19 cellular contexts compared by ENCODE assay signal in genomic region chr6:85544776-85545175, GRCh38.
"Had no signal": no experiment of that assay in that cellular context is flagged by ENCODE, and none has a peak within 500 bp of the region (broad histone marks: within the 10 kb centered on the region; RNA-seq: fewer than 3 reads in every experiment).

No MANE protein-coding gene starts in this region.

- H3K27ac Mint-ChIP-seq: activated naive CD8-positive, alpha-beta T cell treated with anti-CD3 and anti-CD28 coated beads for 36 hours; activated T-helper 1 cell treated with anti-CD3 and anti-CD28 coated beads, Interleukin-12 subunit alpha, Interleukin-12 subunit beta, Interleukin-2, Interleukin-4 antibody, amounts not matched to agents 30 ng/mL and 10 ng/mL and 1 ng/mL, durations not matched to agents 14 hours and 24 hours and 36 hours; dendritic cell treated with granulocyte-macrophage colony-stimulating factor and Interleukin-4, amounts not matched to agents 40 ng/mL and 50 ng/mL, for 4 days; memory B cell had no signal

- H3K36me3 ChIP-seq: breast epithelium, uterus had no signal

- H3K27ac ChIP-seq: breast epithelium, gastroesophageal sphincter, left ventricle myocardium inferior, parathyroid adenoma, tibial artery, uterus had no signal

- H3K4me1 Mint-ChIP-seq: activated naive CD8-positive, alpha-beta T cell treated with anti-CD3 and anti-CD28 coated beads for 36 hours; memory B cell; naive thymus-derived CD4-positive, alpha-beta T cell had no signal

- H2AFZ ChIP-seq: parathyroid adenoma had no signal

- H3K4me1 ChIP-seq: breast epithelium, gastroesophageal sphincter, left ventricle myocardium inferior, parathyroid adenoma, tibial artery, uterus had no signal

- ATAC-seq: activated CD4-positive, CD25-positive, alpha-beta regulatory T cell treated with anti-CD3 and anti-CD28 coated beads, Interleukin-2, amount 50 U/mL, for 24 hours; gastroesophageal sphincter; mucosa of descending colon; naive thymus-derived CD4-positive, alpha-beta T cell had no signal

- H3K9ac ChIP-seq: parathyroid adenoma had no signal

- H3K4me3 Mint-ChIP-seq: activated naive CD8-positive, alpha-beta T cell treated with anti-CD3 and anti-CD28 coated beads for 36 hours; activated T-helper 1 cell treated with anti-CD3 and anti-CD28 coated beads, Interleukin-12 subunit alpha, Interleukin-12 subunit beta, Interleukin-2, Interleukin-4 antibody, amounts not matched to agents 30 ng/mL and 10 ng/mL and 1 ng/mL, durations not matched to agents 14 hours and 24 hours and 36 hours; dendritic cell treated with granulocyte-macrophage colony-stimulating factor and Interleukin-4, amounts not matched to agents 40 ng/mL and 50 ng/mL, for 4 days; memory B cell; naive thymus-derived CD4-positive, alpha-beta T cell had no signal

- H3K9me3 Mint-ChIP-seq: activated T-helper 1 cell treated with anti-CD3 and anti-CD28 coated beads, Interleukin-12 subunit alpha, Interleukin-12 subunit beta, Interleukin-2, Interleukin-4 antibody, amounts not matched to agents 30 ng/mL and 10 ng/mL and 1 ng/mL, durations not matched to agents 14 hours and 24 hours and 36 hours; dendritic cell treated with granulocyte-macrophage colony-stimulating factor and Interleukin-4, amounts not matched to agents 40 ng/mL and 50 ng/mL, for 4 days had no signal

- H3K79me2 ChIP-seq: parathyroid adenoma had no signal

- H3K9me3 ChIP-seq: breast epithelium, gastroesophageal sphincter, left ventricle myocardium inferior, mucosa of descending colon, tibial artery, uterus had no signal

- H3K27me3 ChIP-seq: breast epithelium, gastroesophageal sphincter, tibial artery, uterus had no signal

- H3K4me3 ChIP-seq: breast epithelium, gastroesophageal sphincter, left ventricle myocardium inferior, mucosa of descending colon, tibial artery, uterus had no signal

- DNase-seq: activated naive CD8-positive, alpha-beta T cell treated with anti-CD3 and anti-CD28 coated beads for 36 hours; anterior cingulate cortex; cerebellar nuclear complex; effector memory CD4-positive, alpha-beta T cell; left ventricle myocardium inferior; mucosa of descending colon; naive thymus-derived CD4-positive, alpha-beta T cell; stimulated activated CD4-positive, alpha-beta T cell treated with anti-CD3 and anti-CD28 coated beads, Interleukin-12 subunit alpha, Interleukin-12 subunit beta, amount 100 ng/mL, for 4 hours; stimulated activated CD4-positive, alpha-beta T cell treated with anti-CD3 and anti-CD28 coated beads, Interleukin-2, amount 100 ng/mL, for 24 hours; T1000; tibial artery; uterus had no signal

- H3K27me3 Mint-ChIP-seq: activated naive CD8-positive, alpha-beta T cell treated with anti-CD3 and anti-CD28 coated beads for 36 hours; dendritic cell treated with granulocyte-macrophage colony-stimulating factor and Interleukin-4, amounts not matched to agents 40 ng/mL and 50 ng/mL, for 4 days; memory B cell; naive thymus-derived CD4-positive, alpha-beta T cell had no signal
